In genomic region chr12:10558291-10558690, GRCh38 we compare ENCODE assay signal across 16 cellular contexts. TPM values are rescaled to one million over a fixed set of nuclear protein-coding genes. Genes with fewer than 3 reads are reported as not detected.
DNase-seq lines count a peak whose midpoint lies in the region; ATAC-seq and TF ChIP-seq lines count a peak whose summit lies in the region.
"Had no signal": no experiment of that assay in that cellular context is flagged by ENCODE, and none has a peak within 500 bp of the region (broad histone marks: within the 10 kb centered on the region; RNA-seq: fewer than 3 reads in every experiment).

No MANE protein-coding gene starts in this region.

- peaks cover 10 to 19% of the 10 kb centered on the region in 2 donors for H3K36me3 Mint-ChIP-seq in activated T-cell treated with anti-CD3 and anti-CD28 coated beads, Interleukin-2, amount 50 U/mL, for 72 hours (ENCODE audit: insufficient read depth in 2 of 2)
- H3K36me3 Mint-ChIP-seq in activated CD8-positive, alpha-beta T cell treated with anti-CD3 and anti-CD28 coated beads for 36 hours (ENCODE audit: low read depth) = peaks cover 71% of the 10 kb centered on the region
- no peaks in the 10 kb centered on the region for H3K36me3 Mint-ChIP-seq in endodermal cell (ENCODE audit: low read depth)

- H2BK5ac ChIP-seq in mesendoderm (ENCODE audit: low read length) = no peak overlapping the region

- peaks cover 13% of the 10 kb centered on the region for H3K27me3 Mint-ChIP-seq in activated T-cell treated with anti-CD3 and anti-CD28 coated beads, Interleukin-2, amount 50 U/mL, for 72 hours (ENCODE audit: low read depth)
- no peaks in the 10 kb centered on the region for H3K27me3 Mint-ChIP-seq in activated CD8-positive, alpha-beta T cell treated with anti-CD3 and anti-CD28 coated beads for 36 hours
- H3K27me3 Mint-ChIP-seq in endodermal cell (ENCODE audit: insufficient read depth) = no peaks in the 10 kb centered on the region
- no peaks in the 10 kb centered on the region for H3K27me3 Mint-ChIP-seq in stimulated activated naive CD8-positive, alpha-beta T cell treated with anti-CD3 and anti-CD28 coated beads, Interleukin-15, amount 100 ng/mL, for 72 hours

- peaks cover 36% of the 10 kb centered on the region for H3K4me1 Mint-ChIP-seq in activated T-cell treated with anti-CD3 and anti-CD28 coated beads, Interleukin-2, amount 50 U/mL, for 72 hours (ENCODE audit: low read depth)
- H3K4me1 Mint-ChIP-seq in activated CD8-positive, alpha-beta T cell treated with anti-CD3 and anti-CD28 coated beads for 36 hours (ENCODE audit: low read depth) = peaks cover 54% of the 10 kb centered on the region
- peaks cover 17% of the 10 kb centered on the region for H3K4me1 Mint-ChIP-seq in endodermal cell
- peaks cover 57% of the 10 kb centered on the region for H3K4me1 Mint-ChIP-seq in stimulated activated naive CD8-positive, alpha-beta T cell treated with anti-CD3 and anti-CD28 coated beads, Interleukin-15, amount 100 ng/mL, for 72 hours

- no peak overlapping the region for H3K18ac ChIP-seq in mesendoderm (ENCODE audit: low read length)

- no peak overlapping the region for H3K4me2 ChIP-seq in mesendoderm (ENCODE audit: low read length)

- POLR2A ChIA-PET in activated CD8-positive, alpha-beta T cell treated with anti-CD3 and anti-CD28 coated beads for 36 hours (lab: Charles Lee) = interaction anchor here (0.8 to 4.0 kb wide), 15 partner anchors 13 to 888 kb away, joined by 3 to 73 read pairs (median 3); partner anchors contain the start of gene CLEC2D

- peak overlapping the region; percentile 7 for H3K4me3 ChIP-seq in endodermal cell (ENCODE audit: low read length)
- no peak overlapping the region for H3K4me3 ChIP-seq in mesendoderm (ENCODE audit: low read length)

- CTCF ChIA-PET in activated CD8-positive, alpha-beta T cell treated with anti-CD3 and anti-CD28 coated beads for 36 hours (lab: Charles Lee) = interaction anchor here (1.0 to 2.4 kb wide), 10 partner anchors 9 to 322 kb away, joined by 3 to 18 read pairs (median 4); no protein-coding TSS in a partner anchor

- H3K56ac ChIP-seq in mesendoderm (ENCODE audit: low read length) = no peak overlapping the region

- peak overlapping the region; percentile 79 for H3K27ac Mint-ChIP-seq in activated T-cell treated with anti-CD3 and anti-CD28 coated beads, Interleukin-2, amount 50 U/mL, for 72 hours
- peak overlapping the region; percentile 95 for H3K27ac Mint-ChIP-seq in activated CD8-positive, alpha-beta T cell treated with anti-CD3 and anti-CD28 coated beads for 36 hours
- H3K27ac Mint-ChIP-seq in endodermal cell = peak overlapping the region; percentile 50
- peak overlapping the region; percentile 95 for H3K27ac Mint-ChIP-seq in stimulated activated naive CD8-positive, alpha-beta T cell treated with anti-CD3 and anti-CD28 coated beads, Interleukin-15, amount 100 ng/mL, for 72 hours

- WGBS in endodermal cell (ENCODE audit: insufficient coverage in 1 of 2, insufficient read length in 1 of 2), 2 experiments = 91 to 93% methylated on average over 1 to 2 of the region's 2 CpGs
- WGBS in mesendoderm (ENCODE audit: extremely low coverage, insufficient coverage, low lambda C conversion rate) = no CpG with 5 or more reads among the region's 2 CpGs

- H3K4ac ChIP-seq in mesendoderm (ENCODE audit: low read depth, low read length) = no peak overlapping the region

- no peak overlapping the region for H3K9ac ChIP-seq in endodermal cell (ENCODE audit: extremely low read depth, low read length, poor library complexity, severe bottlenecking)
- no peak overlapping the region for H3K9ac ChIP-seq in mesendoderm (ENCODE audit: low read length)

- H3K4me1 ChIP-seq in endodermal cell (ENCODE audit: control insufficient read depth, insufficient read depth, low read length) = no peaks in the 10 kb centered on the region
- H3K4me1 ChIP-seq in mesendoderm (ENCODE audit: control insufficient read depth, low read depth, low read length) = peaks cover 5% of the 10 kb centered on the region

- no peak overlapping the region for H2AK5ac ChIP-seq in mesendoderm (ENCODE audit: low read length)

- H3K27ac ChIP-seq in endodermal cell (ENCODE audit: low read depth, low read length) = no peak overlapping the region
- H3K27ac ChIP-seq in mesendoderm (ENCODE audit: low read depth, low read length) = no peak overlapping the region

- no peak overlapping the region for H2BK120ac ChIP-seq in mesendoderm (ENCODE audit: low read depth, low read length)

- no peak overlapping the region for H2BK15ac ChIP-seq in mesendoderm (replicated peaks; ENCODE audit: low read depth)

- peak overlapping the region; percentile 70 to 77 for H3K4me3 Mint-ChIP-seq in activated T-cell treated with anti-CD3 and anti-CD28 coated beads, Interleukin-2, amount 50 U/mL, for 72 hours
- peak overlapping the region; percentile 86 for H3K4me3 Mint-ChIP-seq in activated CD8-positive, alpha-beta T cell treated with anti-CD3 and anti-CD28 coated beads for 36 hours
- no peak overlapping the region for H3K4me3 Mint-ChIP-seq in endodermal cell
- peak overlapping the region; percentile 54 to 93 for H3K4me3 Mint-ChIP-seq in stimulated activated naive CD8-positive, alpha-beta T cell treated with anti-CD3 and anti-CD28 coated beads, Interleukin-15, amount 100 ng/mL, for 72 hours

- H4K5ac ChIP-seq in mesendoderm (ENCODE audit: low read length) = no peak overlapping the region

- intact Hi-C loops in activated CD8-positive, alpha-beta T cell treated with anti-CD3 and anti-CD28 coated beads for 36 hours (cut with micrococcal nuclease) = loop anchor here (5.0 to 10.0 kb wide), 3 partner anchors 61 to 193 kb away; partner anchors contain the start of gene KLRK1

- peaks cover 9% of the 10 kb centered on the region for H3K9me3 ChIP-seq in endodermal cell (ENCODE audit: control insufficient read depth, low read length)

- H3K79me1 ChIP-seq in mesendoderm (ENCODE audit: low read length) = no peaks in the 10 kb centered on the region

- ATAC-seq in activated T-cell treated with anti-CD3 and anti-CD28 coated beads, Interleukin-2, amount 50 U/mL, for 72 hours (replicated peaks in 1 of 2) = peak; percentile 44 to 66
- peak; percentile 40 for ATAC-seq in activated CD8-positive, alpha-beta T cell treated with anti-CD3 and anti-CD28 coated beads for 36 hours
- peak; percentile 53 for ATAC-seq in stimulated activated naive CD8-positive, alpha-beta T cell treated with anti-CD3 and anti-CD28 coated beads, Interleukin-15, amount 100 ng/mL, for 72 hours
- no peak for ATAC-seq in HG02763 (IDR thresholded peaks at IDR 0.05; ENCODE audit: unreplicated experiment)

- DNase-seq in activated T-cell treated with anti-CD3 and anti-CD28 coated beads, Interleukin-2, amount 50 U/mL, for 72 hours = no peak
- DNase-seq in activated T-cell treated with anti-CD3 and anti-CD28 coated beads for 4 hours = no peak
- peak; percentile 65 for DNase-seq in activated CD8-positive, alpha-beta T cell treated with anti-CD3 and anti-CD28 coated beads for 36 hours
- DNase-seq in endodermal cell = no peak
- peak in 1 of 2 donors; percentile 49 for DNase-seq in stimulated activated naive CD8-positive, alpha-beta T cell treated with anti-CD3 and anti-CD28 coated beads, Interleukin-15, amount 100 ng/mL, for 72 hours
- DNase-seq in mesendoderm = no peak
- no peak for DNase-seq in superior temporal gyrus (ENCODE audit: extremely low spot score)
- DNase-seq: C1 segment of cervical spinal cord, COR-L47, DMS153, EL, IMR-90, Kasumi-1, NCI-H1930, NCI-H446 had no signal

- H3K36me3 ChIP-seq in endodermal cell (ENCODE audit: control insufficient read depth, insufficient read depth, low read length) (no peaks in the 10 kb centered on the region), mesendoderm (ENCODE audit: control insufficient read depth, insufficient read depth, low read length) (no peaks in the 10 kb centered on the region)

- no peak for TF ChIP-seq CTCF in activated CD8-positive, alpha-beta T cell treated with anti-CD3 and anti-CD28 coated beads for 36 hours (IDR thresholded peaks at IDR 0.05)
- no peak for TF ChIP-seq CTCF in endodermal cell (conservative IDR thresholded peaks at IDR 0.05)

- no peaks in the 10 kb centered on the region for H3K27me3 ChIP-seq in endodermal cell (ENCODE audit: control insufficient read depth, insufficient read depth, low read length, poor library complexity, severe bottlenecking)
- no peaks in the 10 kb centered on the region for H3K27me3 ChIP-seq in mesendoderm (ENCODE audit: insufficient read depth, low read length, poor library complexity)

- H4K8ac ChIP-seq in mesendoderm (ENCODE audit: low read depth, low read length) = no peak overlapping the region

- H3K23ac ChIP-seq in mesendoderm (ENCODE audit: low read length) = no peak overlapping the region

- H3K9me3 Mint-ChIP-seq in activated T-cell treated with anti-CD3 and anti-CD28 coated beads, Interleukin-2, amount 50 U/mL, for 72 hours = no peaks in the 10 kb centered on the region
- H3K9me3 Mint-ChIP-seq in activated CD8-positive, alpha-beta T cell treated with anti-CD3 and anti-CD28 coated beads for 36 hours = peaks cover under 1% of the 10 kb centered on the region
- peaks cover 9% of the 10 kb centered on the region for H3K9me3 Mint-ChIP-seq in endodermal cell
- peaks cover 0 to 4% of the 10 kb centered on the region in 2 donors for H3K9me3 Mint-ChIP-seq in stimulated activated naive CD8-positive, alpha-beta T cell treated with anti-CD3 and anti-CD28 coated beads, Interleukin-15, amount 100 ng/mL, for 72 hours

- no peaks in the 10 kb centered on the region for H3K79me2 ChIP-seq in mesendoderm (ENCODE audit: control insufficient read depth, insufficient read depth, low read length)

RNA-seq across cellular contexts. Expression of gene EIF2S3B, which starts 52.6 kb away (rescaled TPM):
- 1 to 10 TPM in 1 of 2 donors, under 1 TPM in 1; 0.63 to 1.2 TPM for total RNA-seq in activated T-cell treated with anti-CD3 and anti-CD28 coated beads, Interleukin-2, amount 50 U/mL, for 72 hours
- 1 to 10 TPM; 3.3 to 3.8 TPM for total RNA-seq in activated CD8-positive, alpha-beta T cell treated with anti-CD3 and anti-CD28 coated beads for 36 hours
- 1 to 10 TPM; 2.1 to 5.9 TPM for total RNA-seq in endodermal cell
- 0.64 TPM for polyA plus RNA-seq in endodermal cell (2013, experiment 1 of 2)
- polyA plus RNA-seq in endodermal cell (2013, experiment 2 of 2) = 0.79 TPM
- polyA plus RNA-seq in mesendoderm (2013, experiment 1 of 2) = 4.5 TPM
- polyA plus RNA-seq in mesendoderm (2013, experiment 2 of 2) = 4.9 TPM

RNA-seq across cellular contexts. Expression of gene MAGOHB, which starts 55.1 kb away (rescaled TPM):
- total RNA-seq in activated T-cell treated with anti-CD3 and anti-CD28 coated beads, Interleukin-2, amount 50 U/mL, for 72 hours = 10 to 100 TPM; 42.7 to 52.5 TPM
- total RNA-seq in activated CD8-positive, alpha-beta T cell treated with anti-CD3 and anti-CD28 coated beads for 36 hours = 10 to 100 TPM; 80.4 to 85.6 TPM
- 10 to 100 TPM; 53.8 to 75.8 TPM for total RNA-seq in endodermal cell
- polyA plus RNA-seq in endodermal cell (2013, experiment 1 of 2) = 43.3 TPM
- 40.3 TPM for polyA plus RNA-seq in endodermal cell (2013, experiment 2 of 2)
- 62.9 TPM for polyA plus RNA-seq in mesendoderm (2013, experiment 1 of 2)
- polyA plus RNA-seq in mesendoderm (2013, experiment 2 of 2) = 61.1 TPM
